1 cellular context compared by ENCODE assay signal in genomic region chr3:59480486-59480995, GRCh38.
TF ChIP-seq lines count a peak whose summit lies in the region.

No MANE protein-coding gene starts in this region.

TF ChIP-seq in GM12878, 131 proteins besides CTCF, POLR2A, EP300 and RAD21 (continued from another document):
- TF ChIP-seq CEBPZ (IDR thresholded peaks at IDR 0.05; ENCODE audit: low read depth, low read length) (no peak), CBX5 (IDR thresholded peaks at IDR 0.05; ENCODE audit: low read depth) (peak; percentile 64; the same call in 1 of the 2 replicates)
